ENCODE assay signal across 28 cellular contexts in genomic region chr4:54561940-54562339, GRCh38.
"Had no signal": no experiment of that assay in that cellular context is flagged by ENCODE, and none has a peak within 500 bp of the region (broad histone marks: within the 10 kb centered on the region; RNA-seq: fewer than 3 reads in every experiment).

No MANE protein-coding gene starts in this region.

- H3K36me3 Mint-ChIP-seq: stimulated activated effector memory CD8-positive, alpha-beta T cell treated with anti-CD3 and anti-CD28 coated beads, Interleukin-12 subunit alpha, Interleukin-12 subunit beta, amount 100 ng/mL, for 72 hours; stimulated activated memory B cell treated with anti-CD40 and anti-IgM and Interleukin-4, amounts not matched to agents 10 μg/mL and 1 μg/mL and 100 μg/mL, for 72 hours; stimulated activated naive B cell treated with anti-CD40 and anti-IgM and Interleukin-4, amounts not matched to agents 10 μg/mL and 1 μg/mL and 100 μg/mL, for 72 hours; type B pancreatic cell had no signal

- ATAC-seq: stimulated activated effector memory CD8-positive, alpha-beta T cell treated with anti-CD3 and anti-CD28 coated beads, Interleukin-12 subunit alpha, Interleukin-12 subunit beta, amount 100 ng/mL, for 72 hours; stimulated activated memory B cell treated with anti-CD40 and anti-IgM and Interleukin-4, amounts not matched to agents 10 μg/mL and 1 μg/mL and 100 μg/mL, for 72 hours; stimulated activated naive B cell treated with anti-CD40 and anti-IgM and Interleukin-4, amounts not matched to agents 10 μg/mL and 1 μg/mL and 100 μg/mL, for 72 hours; stimulated activated naive CD8-positive, alpha-beta T cell treated with anti-CD3 and anti-CD28 coated beads, Interleukin-15, amount 100 ng/mL, for 72 hours; stimulated activated naive CD8-positive, alpha-beta T cell treated with anti-CD3 and anti-CD28 coated beads, Interleukin-15, Interleukin-2, amounts not matched to agents 100 U/mL and 50 U/mL, for 24 hours; upper lobe of right lung had no signal

- H3K4me3 Mint-ChIP-seq: stimulated activated effector memory CD8-positive, alpha-beta T cell treated with anti-CD3 and anti-CD28 coated beads, Interleukin-12 subunit alpha, Interleukin-12 subunit beta, amount 100 ng/mL, for 72 hours; stimulated activated memory B cell treated with anti-CD40 and anti-IgM and Interleukin-4, amounts not matched to agents 10 μg/mL and 1 μg/mL and 100 μg/mL, for 72 hours; stimulated activated naive B cell treated with anti-CD40 and anti-IgM and Interleukin-4, amounts not matched to agents 10 μg/mL and 1 μg/mL and 100 μg/mL, for 72 hours; stimulated activated naive CD8-positive, alpha-beta T cell treated with anti-CD3 and anti-CD28 coated beads, Interleukin-15, amount 100 ng/mL, for 72 hours; stimulated activated naive CD8-positive, alpha-beta T cell treated with anti-CD3 and anti-CD28 coated beads, Interleukin-15, Interleukin-2, amounts not matched to agents 100 ng/mL and 50 ng/mL, for 24 hours; type B pancreatic cell had no signal

- H3K27me3 Mint-ChIP-seq: type B pancreatic cell had no signal

- H3K27ac ChIP-seq: stomach, suprapubic skin, testis, thoracic aorta, thyroid gland, tibial artery, tibial nerve, transverse colon, upper lobe of left lung, upper lobe of right lung, uterus, vagina had no signal

- H3K36me3 ChIP-seq: stomach, suprapubic skin, thoracic aorta, thyroid gland, tibial artery, tibial nerve, transverse colon, upper lobe of left lung, upper lobe of right lung, uterus, vagina had no signal

- H3K9me3 ChIP-seq: stomach, suprapubic skin, testis, thoracic aorta, thyroid gland, tibial artery, tibial nerve, transverse colon, upper lobe of left lung, upper lobe of right lung, uterus, vagina had no signal

- DNase-seq: stimulated activated CD4-positive, alpha-beta T cell treated with anti-CD3 and anti-CD28 coated beads, Interleukin-2, amount 100 ng/mL, for 48 hours; stimulated activated CD4-positive, alpha-beta T cell treated with anti-CD3 and anti-CD28 coated beads, Interleukin-4, amount 100 ng/mL, for 1 hour; stimulated activated CD4-positive, alpha-beta T cell treated with anti-CD3 and anti-CD28 coated beads, Interleukin-4, amount 100 ng/mL, for 24 hours; stimulated activated CD4-positive, alpha-beta T cell treated with anti-CD3 and anti-CD28 coated beads, Interleukin-4, amount 100 ng/mL, for 4 hours; stimulated activated CD8-positive, alpha-beta memory T cell treated with anti-CD3 and anti-CD28 coated beads, Interleukin-4, amount 100 ng/mL, for 48 hours; stimulated activated naive B cell treated with anti-CD40 and anti-IgM and Interleukin-4, amounts not matched to agents 10 μg/mL and 1 μg/mL and 100 μg/mL, for 72 hours; stimulated activated naive CD4-positive, alpha-beta T cell; stimulated activated naive CD4-positive, alpha-beta T cell treated with Interleukin-2 at 50 U/mL for 16 hours; stimulated activated naive CD8-positive, alpha-beta T cell treated with anti-CD3 and anti-CD28 coated beads, Interleukin-15, amount 100 ng/mL, for 72 hours; stimulated activated naive CD8-positive, alpha-beta T cell treated with anti-CD3 and anti-CD28 coated beads, Interleukin-15, Interleukin-2, amounts not matched to agents 100 U/mL and 50 U/mL, for 24 hours; stomach; substantia nigra; testis; thyroid gland; tibial artery; transverse colon; trophoblast cell; upper lobe of left lung; upper lobe of right lung; uterus had no signal

- H3K27me3 ChIP-seq: stomach, suprapubic skin, testis, thyroid gland, tibial artery, tibial nerve, transverse colon, upper lobe of left lung, upper lobe of right lung, uterus, vagina had no signal

- H3K9me3 Mint-ChIP-seq: stimulated activated effector memory CD8-positive, alpha-beta T cell treated with anti-CD3 and anti-CD28 coated beads, Interleukin-12 subunit alpha, Interleukin-12 subunit beta, amount 100 ng/mL, for 72 hours; stimulated activated memory B cell treated with anti-CD40 and anti-IgM and Interleukin-4, amounts not matched to agents 10 μg/mL and 1 μg/mL and 100 μg/mL, for 72 hours; stimulated activated naive B cell treated with anti-CD40 and anti-IgM and Interleukin-4, amounts not matched to agents 10 μg/mL and 1 μg/mL and 100 μg/mL, for 72 hours; stimulated activated naive CD8-positive, alpha-beta T cell treated with anti-CD3 and anti-CD28 coated beads, Interleukin-15, amount 100 ng/mL, for 72 hours; stimulated activated naive CD8-positive, alpha-beta T cell treated with anti-CD3 and anti-CD28 coated beads, Interleukin-15, Interleukin-2, amounts not matched to agents 100 ng/mL and 50 ng/mL, for 24 hours; type B pancreatic cell had no signal

- H3K27ac Mint-ChIP-seq: stimulated activated effector memory CD8-positive, alpha-beta T cell treated with anti-CD3 and anti-CD28 coated beads, Interleukin-12 subunit alpha, Interleukin-12 subunit beta, amount 100 ng/mL, for 72 hours; stimulated activated memory B cell treated with anti-CD40 and anti-IgM and Interleukin-4, amounts not matched to agents 10 μg/mL and 1 μg/mL and 100 μg/mL, for 72 hours; stimulated activated naive B cell treated with anti-CD40 and anti-IgM and Interleukin-4, amounts not matched to agents 10 μg/mL and 1 μg/mL and 100 μg/mL, for 72 hours; stimulated activated naive CD8-positive, alpha-beta T cell treated with anti-CD3 and anti-CD28 coated beads, Interleukin-15, amount 100 ng/mL, for 72 hours; stimulated activated naive CD8-positive, alpha-beta T cell treated with anti-CD3 and anti-CD28 coated beads, Interleukin-15, Interleukin-2, amounts not matched to agents 100 ng/mL and 50 ng/mL, for 24 hours; type B pancreatic cell had no signal

- H3K4me3 ChIP-seq: stomach, suprapubic skin, testis, thoracic aorta, thyroid gland, tibial artery, tibial nerve, transverse colon, upper lobe of left lung, upper lobe of right lung, uterus, vagina had no signal

- H3K4me1 ChIP-seq: suprapubic skin, testis, thyroid gland, tibial artery, tibial nerve, upper lobe of right lung, uterus, vagina had no signal
